1 cellular context compared by ENCODE assay signal in the genomic region with DNA sequence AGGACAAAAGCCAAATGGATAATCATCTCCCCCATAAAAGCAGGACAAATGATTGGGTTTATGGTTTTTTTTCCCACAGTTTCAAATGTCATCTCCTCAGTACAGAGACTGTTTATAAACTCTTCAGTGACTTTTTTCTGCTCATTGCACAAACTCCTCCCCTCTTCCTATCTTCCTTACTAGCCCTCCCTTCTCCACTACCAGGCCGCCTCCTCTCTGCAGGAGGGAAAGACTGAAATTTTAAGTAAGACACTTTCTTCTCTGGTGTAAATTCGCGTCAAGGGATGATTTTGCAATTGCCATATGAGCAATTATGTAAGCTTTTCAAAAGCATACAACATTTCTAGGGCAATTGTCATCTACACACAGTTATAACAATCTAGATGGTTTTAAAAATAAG.
A peak's percentile ranks its signal among the peaks of the same experiment; 100 is the strongest.
TF ChIP-seq lines count a peak whose summit lies in the region.

No MANE protein-coding gene starts in this region.

TF ChIP-seq in HEK293, 187 proteins besides CTCF, POLR2A, EP300 and RAD21 (continued from another document):
- TF ChIP-seq WT1 (tag by site-specific recombination; IDR thresholded peaks at IDR 0.05) (peak; percentile 94), ZNF596 (tag by site-specific recombination; IDR thresholded peaks at IDR 0.05) (no peak), IKZF3 (tag by site-specific recombination; IDR thresholded peaks at IDR 0.05) (peak; percentile 53; the same call in 1 of the 2 replicates), HOXC10 (CRISPR knock-in tag; IDR thresholded peaks at IDR 0.05) (no peak), ZEB2 (tag by site-specific recombination; IDR thresholded peaks at IDR 0.05) (peak; percentile 34; the same call in 1 of the 2 replicates), ZIC2 (tag by site-specific recombination; IDR thresholded peaks at IDR 0.05) (no peak), ZNF266 (tag by site-specific recombination; IDR thresholded peaks at IDR 0.05; ENCODE audit: low read depth) (no peak), ZNF48 (tag by site-specific recombination; IDR thresholded peaks at IDR 0.05) (no peak), ZNF366 (tag by site-specific recombination; conservative IDR thresholded peaks at IDR 0.05) (0 out of 2 replicates have a peak, but pooled peaks have one; percentile 30), BCL11A (tag by site-specific recombination; IDR thresholded peaks at IDR 0.05; ENCODE audit: low read depth) (0 out of 2 replicates have a peak, but pooled peaks have one; percentile 23)
- TF ChIP-seq, protein P1, sequence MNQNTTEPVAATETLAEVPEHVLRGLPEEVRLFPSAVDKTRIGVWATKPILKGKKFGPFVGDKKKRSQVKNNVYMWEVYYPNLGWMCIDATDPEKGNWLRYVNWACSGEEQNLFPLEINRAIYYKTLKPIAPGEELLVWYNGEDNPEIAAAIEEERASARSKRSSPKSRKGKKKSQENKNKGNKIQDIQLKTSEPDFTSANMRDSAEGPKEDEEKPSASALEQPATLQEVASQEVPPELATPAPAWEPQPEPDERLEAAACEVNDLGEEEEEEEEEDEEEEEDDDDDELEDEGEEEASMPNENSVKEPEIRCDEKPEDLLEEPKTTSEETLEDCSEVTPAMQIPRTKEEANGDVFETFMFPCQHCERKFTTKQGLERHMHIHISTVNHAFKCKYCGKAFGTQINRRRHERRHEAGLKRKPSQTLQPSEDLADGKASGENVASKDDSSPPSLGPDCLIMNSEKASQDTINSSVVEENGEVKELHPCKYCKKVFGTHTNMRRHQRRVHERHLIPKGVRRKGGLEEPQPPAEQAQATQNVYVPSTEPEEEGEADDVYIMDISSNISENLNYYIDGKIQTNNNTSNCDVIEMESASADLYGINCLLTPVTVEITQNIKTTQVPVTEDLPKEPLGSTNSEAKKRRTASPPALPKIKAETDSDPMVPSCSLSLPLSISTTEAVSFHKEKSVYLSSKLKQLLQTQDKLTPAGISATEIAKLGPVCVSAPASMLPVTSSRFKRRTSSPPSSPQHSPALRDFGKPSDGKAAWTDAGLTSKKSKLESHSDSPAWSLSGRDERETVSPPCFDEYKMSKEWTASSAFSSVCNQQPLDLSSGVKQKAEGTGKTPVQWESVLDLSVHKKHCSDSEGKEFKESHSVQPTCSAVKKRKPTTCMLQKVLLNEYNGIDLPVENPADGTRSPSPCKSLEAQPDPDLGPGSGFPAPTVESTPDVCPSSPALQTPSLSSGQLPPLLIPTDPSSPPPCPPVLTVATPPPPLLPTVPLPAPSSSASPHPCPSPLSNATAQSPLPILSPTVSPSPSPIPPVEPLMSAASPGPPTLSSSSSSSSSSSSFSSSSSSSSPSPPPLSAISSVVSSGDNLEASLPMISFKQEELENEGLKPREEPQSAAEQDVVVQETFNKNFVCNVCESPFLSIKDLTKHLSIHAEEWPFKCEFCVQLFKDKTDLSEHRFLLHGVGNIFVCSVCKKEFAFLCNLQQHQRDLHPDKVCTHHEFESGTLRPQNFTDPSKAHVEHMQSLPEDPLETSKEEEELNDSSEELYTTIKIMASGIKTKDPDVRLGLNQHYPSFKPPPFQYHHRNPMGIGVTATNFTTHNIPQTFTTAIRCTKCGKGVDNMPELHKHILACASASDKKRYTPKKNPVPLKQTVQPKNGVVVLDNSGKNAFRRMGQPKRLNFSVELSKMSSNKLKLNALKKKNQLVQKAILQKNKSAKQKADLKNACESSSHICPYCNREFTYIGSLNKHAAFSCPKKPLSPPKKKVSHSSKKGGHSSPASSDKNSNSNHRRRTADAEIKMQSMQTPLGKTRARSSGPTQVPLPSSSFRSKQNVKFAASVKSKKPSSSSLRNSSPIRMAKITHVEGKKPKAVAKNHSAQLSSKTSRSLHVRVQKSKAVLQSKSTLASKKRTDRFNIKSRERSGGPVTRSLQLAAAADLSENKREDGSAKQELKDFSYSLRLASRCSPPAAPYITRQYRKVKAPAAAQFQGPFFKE (tag by site-specific recombination; IDR thresholded peaks at IDR 0.05; ENCODE audit: borderline replicate concordance) = no peak
- TF ChIP-seq, protein P2, sequence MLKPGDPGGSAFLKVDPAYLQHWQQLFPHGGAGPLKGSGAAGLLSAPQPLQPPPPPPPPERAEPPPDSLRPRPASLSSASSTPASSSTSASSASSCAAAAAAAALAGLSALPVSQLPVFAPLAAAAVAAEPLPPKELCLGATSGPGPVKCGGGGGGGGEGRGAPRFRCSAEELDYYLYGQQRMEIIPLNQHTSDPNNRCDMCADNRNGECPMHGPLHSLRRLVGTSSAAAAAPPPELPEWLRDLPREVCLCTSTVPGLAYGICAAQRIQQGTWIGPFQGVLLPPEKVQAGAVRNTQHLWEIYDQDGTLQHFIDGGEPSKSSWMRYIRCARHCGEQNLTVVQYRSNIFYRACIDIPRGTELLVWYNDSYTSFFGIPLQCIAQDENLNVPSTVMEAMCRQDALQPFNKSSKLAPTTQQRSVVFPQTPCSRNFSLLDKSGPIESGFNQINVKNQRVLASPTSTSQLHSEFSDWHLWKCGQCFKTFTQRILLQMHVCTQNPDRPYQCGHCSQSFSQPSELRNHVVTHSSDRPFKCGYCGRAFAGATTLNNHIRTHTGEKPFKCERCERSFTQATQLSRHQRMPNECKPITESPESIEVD (tag by site-specific recombination; IDR thresholded peaks at IDR 0.05) = peak; percentile 90
TF ChIP-seq in HEK293: peak in this region for 10.
